In genomic region chr3:17039579-17039978, GRCh38 we compare ENCODE assay signal across 9 cellular contexts.
DNase-seq lines count a peak whose midpoint lies in the region; ATAC-seq and TF ChIP-seq lines count a peak whose summit lies in the region.
"Had no signal": no experiment of that assay in that cellular context is flagged by ENCODE, and none has a peak within 500 bp of the region (broad histone marks: within the 10 kb centered on the region; RNA-seq: fewer than 3 reads in every experiment).

No MANE protein-coding gene starts in this region.

- H3K36me3 Mint-ChIP-seq in CD4-positive, alpha-beta T cell (ENCODE audit: low read depth): peaks cover 58% of the 10 kb centered on the region

- POLR2A ChIA-PET in CD4-positive, alpha-beta T cell (lab: Charles Lee): no interaction called here

- H3K27ac Mint-ChIP-seq in CD4-positive, alpha-beta T cell: no peak overlapping the region

- CTCF ChIA-PET in CD4-positive, alpha-beta T cell (lab: Charles Lee): interaction anchor here (0.7 kb wide), 1 partner anchor 211 kb away, joined by 3 read pairs; no protein-coding TSS in a partner anchor

- in situ Hi-C loops in astrocyte of the spinal cord (cut with HindIII; ENCODE audit: low sequenced_read_pairs): no loop called here

- intact Hi-C loops in CD4-positive, alpha-beta T cell (cut with DNase I, micrococcal nuclease): loop anchor here in 1 of 2 experiments (10.0 kb wide), 2 partner anchors 215 to 435 kb away; partner anchors contain the start of gene DAZL

- WGBS in lung, 2 donors: 17 to 24% methylated on average over 2 of the region's 2 CpGs

- no peaks in the 10 kb centered on the region for H3K27me3 ChIP-seq in CD4-positive, alpha-beta T cell (ENCODE audit: control insufficient read depth, insufficient read depth, low read length)
- no peaks in the 10 kb centered on the region for H3K27me3 ChIP-seq in HUES48 (ENCODE audit: control insufficient read depth, insufficient read depth, low read length)
- H3K27me3 ChIP-seq in lung (ENCODE audit: control insufficient read depth, insufficient read depth): no peaks in the 10 kb centered on the region

- H3K9me3 ChIP-seq in CD4-positive, alpha-beta T cell (ENCODE audit: control insufficient read depth, low read length): no peaks in the 10 kb centered on the region
- no peaks in the 10 kb centered on the region for H3K9me3 ChIP-seq in HUES48 (ENCODE audit: control insufficient read depth, insufficient read depth, low read length)
- H3K9me3 ChIP-seq in lung (ENCODE audit: control insufficient read depth in 2 of 2, insufficient read depth in 1 of 2, low read length in 1 of 2): no peaks in the 10 kb centered on the region

- peaks cover 48% of the 10 kb centered on the region for H3K4me1 Mint-ChIP-seq in CD4-positive, alpha-beta T cell (ENCODE audit: low read depth)

- H3K9me3 Mint-ChIP-seq in CD4-positive, alpha-beta T cell: no peaks in the 10 kb centered on the region
- H3K9me3 Mint-ChIP-seq: activated B cell treated with CpG ODN at 0.5 μM for 24 hours had no signal

- peak; percentile 62 for ATAC-seq in CD4-positive, alpha-beta T cell (ENCODE audit: poor library complexity)
- peak; percentile 88 for ATAC-seq in lung (ENCODE audit: insufficient read depth, low FRiP score)
- ATAC-seq in HG02938 (IDR thresholded peaks at IDR 0.05; ENCODE audit: unreplicated experiment): no peak

- no peaks in the 10 kb centered on the region for H3K27me3 Mint-ChIP-seq in CD4-positive, alpha-beta T cell
- H3K27me3 Mint-ChIP-seq: activated B cell treated with CpG ODN at 0.5 μM for 24 hours had no signal

- no peak overlapping the region for H3K27ac ChIP-seq in CD4-positive, alpha-beta T cell (ENCODE audit: low read depth, low read length)
- peak overlapping the region; percentile 0 for H3K27ac ChIP-seq in HUES48 (ENCODE audit: low read depth, low read length)
- peak overlapping the region in 1 of 2 donors; percentile 66 for H3K27ac ChIP-seq in lung (ENCODE audit: low read depth in 1 of 2, low read length in 1 of 2)

- no peak overlapping the region for H3K4me3 Mint-ChIP-seq in CD4-positive, alpha-beta T cell
- H3K4me3 Mint-ChIP-seq: activated B cell treated with CpG ODN at 0.5 μM for 24 hours had no signal

- peaks cover 8% of the 10 kb centered on the region for H3K4me1 ChIP-seq in HUES48 (ENCODE audit: control insufficient read depth, insufficient read depth, low read length)
- H3K4me1 ChIP-seq in lung (ENCODE audit: control insufficient read depth in 2 of 2, insufficient read depth in 2 of 2, low read length in 2 of 2): peaks cover 6 to 27% of the 10 kb centered on the region in 2 donors

- TF ChIP-seq CTCF in CD4-positive, alpha-beta T cell (IDR thresholded peaks at IDR 0.05): no peak
- TF ChIP-seq CTCF in astrocyte of the spinal cord (IDR thresholded peaks at IDR 0.05; ENCODE audit: low read depth, low read length) (no peak), lung (IDR thresholded peaks at IDR 0.05; ENCODE audit: control extremely low read depth, extremely low read depth) (no peak)

- H3K36me3 ChIP-seq in HUES48 (ENCODE audit: control insufficient read depth, insufficient read depth, low read length) (no peaks in the 10 kb centered on the region), lung (ENCODE audit: control insufficient read depth in 2 of 2, insufficient read depth in 2 of 2, low read length in 2 of 2) (peaks cover 1 to 3% of the 10 kb centered on the region in 2 donors)

- no peak for DNase-seq in CD4-positive, alpha-beta T cell
- DNase-seq in astrocyte of the spinal cord (ENCODE audit: low read depth, low spot score) (peak; percentile 91), lung (ENCODE audit: low spot score) (no peak), GF-D8 (lab: John Stamatoyannopoulos, UW) (no peak), NCI-H146 (lab: John Stamatoyannopoulos, UW) (no peak), cerebellar cortex (ENCODE audit: low spot score) (no peak)
- DNase-seq: activated B cell treated with CpG ODN at 0.5 μM for 24 hours had no signal

- H3K9ac ChIP-seq in HUES48 (ENCODE audit: low read depth, low read length): no peak overlapping the region

- no peak overlapping the region for H3K4me3 ChIP-seq in HUES48 (ENCODE audit: low read depth, low read length)
- no peak overlapping the region for H3K4me3 ChIP-seq in astrocyte of the spinal cord (ENCODE audit: low read depth, low read length)
- H3K4me3 ChIP-seq in lung: no peak overlapping the region
